In the genomic region with DNA sequence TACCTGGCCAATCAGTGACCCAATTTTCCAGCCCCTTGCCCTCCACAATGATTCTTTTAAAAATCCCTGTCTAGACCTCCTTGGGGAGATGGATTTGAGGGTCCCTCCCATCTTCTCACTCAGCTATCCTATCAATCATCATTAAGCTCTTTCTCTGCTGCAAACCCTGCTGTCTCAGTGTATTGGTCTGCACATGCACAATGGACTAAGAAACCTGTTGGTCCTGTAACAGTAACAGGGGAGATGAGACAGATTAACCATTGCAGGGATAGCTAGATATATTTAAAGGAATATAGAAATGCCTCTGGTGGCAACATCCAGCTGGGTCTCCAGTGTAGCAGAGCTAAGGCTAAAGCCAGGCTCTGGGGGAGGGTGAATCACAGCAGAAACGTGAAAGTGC, we compare ENCODE assay signal across 35 cellular contexts.
"Had no signal": no experiment of that assay in that cellular context is flagged by ENCODE, and none has a peak within 500 bp of the region (broad histone marks: within the 10 kb centered on the region; RNA-seq: fewer than 3 reads in every experiment).

No MANE protein-coding gene starts in this region.

- H3K27ac ChIP-seq: KMS-11 had no signal

- H3K9me3 ChIP-seq: MG63 had no signal

- H3K9ac ChIP-seq: KMS-11 had no signal

- H3K36me3 ChIP-seq: MG63 had no signal

- DNase-seq: Karpas-422, Kasumi-1, KG1, MG63, MM.1S, MV-4-11, NCI-H1048, NCI-H1092, NCI-H1105, NCI-H1105 treated with DMSO at 0.1 percent for 48 hours, NCI-H1417, NCI-H1417 treated with DMSO at 0.1 percent for 48 hours, NCI-H1436, NCI-H1436 treated with DMSO at 0.1 percent for 48 hours, NCI-H146, NCI-H1694, NCI-H1694 treated with DMSO at 0.1 percent for 48 hours, NCI-H187, NCI-H187 treated with DMSO at 0.1 percent for 48 hours, NCI-H1930, NCI-H2029, NCI-H2029 treated with DMSO at 0.1 percent for 48 hours, NCI-H2081, NCI-H2081 treated with DMSO at 0.1 percent for 48 hours, NCI-H2107, NCI-H2171, NCI-H2171 treated with DMSO at 0.1 percent for 48 hours, NCI-H2227 treated with DMSO at 0.1 percent for 48 hours, NCI-H226, NCI-H345, NCI-H446, NCI-H446 treated with DMSO at 0.1 percent for 48 hours, NCI-H510A, NCI-H510A treated with DMSO at 0.1 percent for 48 hours had no signal

- H3K4me3 ChIP-seq: MG63 had no signal

- H3K27me3 ChIP-seq: MG63 had no signal

- H3K4me2 ChIP-seq: KMS-11 had no signal
